In genomic region chr11:135075740-135076139, GRCh38 we compare ENCODE assay signal across 8 cellular contexts.
DNase-seq lines count a peak whose midpoint lies in the region; ATAC-seq, FAIRE-seq and TF ChIP-seq lines count a peak whose summit lies in the region.

No MANE protein-coding gene starts in this region.

- no peaks in the 10 kb centered on the region for H3K27me3 Mint-ChIP-seq in type B pancreatic cell

- H3K36me3 ChIP-seq in bronchial epithelial cell (ENCODE audit: control insufficient read depth, insufficient read depth, low read length) = no peaks in the 10 kb centered on the region

- no peak overlapping the region for H3K4me3 Mint-ChIP-seq in type B pancreatic cell

- H3K4me3 ChIP-seq in bronchial epithelial cell (ENCODE audit: low read depth, low read length) = no peak overlapping the region

- H3K36me3 Mint-ChIP-seq in type B pancreatic cell = no peaks in the 10 kb centered on the region

- H3K27me3 ChIP-seq in bronchial epithelial cell (ENCODE audit: control insufficient read depth, insufficient read depth, low read length) = no peaks in the 10 kb centered on the region

- H3K27ac Mint-ChIP-seq in type B pancreatic cell = peak overlapping the region; percentile 48

- no peaks in the 10 kb centered on the region for H3K4me1 Mint-ChIP-seq in type B pancreatic cell (ENCODE audit: unreplicated experiment)

- peak; percentile 78 for TF ChIP-seq CTCF in GM12874 (IDR thresholded peaks at IDR 0.05; ENCODE audit: insufficient read depth, low read depth, low read length)
- TF ChIP-seq CTCF in bronchial epithelial cell (IDR thresholded peaks at IDR 0.05; ENCODE audit: insufficient read depth, low read length, severe bottlenecking) = peak; percentile 41
- TF ChIP-seq CTCF in type B pancreatic cell (conservative IDR thresholded peaks at IDR 0.05) = peak; percentile 67

- ATAC-seq in HG03196 (IDR thresholded peaks at IDR 0.05; ENCODE audit: unreplicated experiment) = no peak

- peak; percentile 41 to 64 (median 50) for DNase-seq in T-helper 1 cell
- DNase-seq in bronchial epithelial cell (ENCODE audit: low read depth) = peak; percentile 9
- DNase-seq in mesenteric fat pad (ENCODE audit: low spot score) = peak; percentile 88
- no peak for DNase-seq in type B pancreatic cell (ENCODE audit: extremely low spot score, unreplicated experiment)
- no peak for DNase-seq in NCI-H2081 treated with DMSO at 0.1 percent for 48 hours (lab: John Stamatoyannopoulos, UW)
- no peak for DNase-seq in NCI-H146 (lab: John Stamatoyannopoulos, UW)

- FAIRE-seq in bronchial epithelial cell (lab: Jason Lieb, UNC) = no peak

- no peaks in the 10 kb centered on the region for H3K9me3 Mint-ChIP-seq in type B pancreatic cell

Comparison
In these comparisons a context has a peak if more than half of its experiments do, and no peak if none do; other contexts are left out.
1. DNase-seq: peak in T-helper 1 cell (5 of 5), bronchial epithelial cell (single experiment) and mesenteric fat pad (single experiment); none in type B pancreatic cell (single experiment), NCI-H2081 treated with DMSO at 0.1 percent for 48 hours (single experiment) and NCI-H146 (single experiment).
2. Peak in every context shown above with its lines, with median percentiles within 50 percentile points of each other: CTCF ChIP-seq.